Comparison of ENCODE assay signal across 9 cellular contexts in the genomic region with DNA sequence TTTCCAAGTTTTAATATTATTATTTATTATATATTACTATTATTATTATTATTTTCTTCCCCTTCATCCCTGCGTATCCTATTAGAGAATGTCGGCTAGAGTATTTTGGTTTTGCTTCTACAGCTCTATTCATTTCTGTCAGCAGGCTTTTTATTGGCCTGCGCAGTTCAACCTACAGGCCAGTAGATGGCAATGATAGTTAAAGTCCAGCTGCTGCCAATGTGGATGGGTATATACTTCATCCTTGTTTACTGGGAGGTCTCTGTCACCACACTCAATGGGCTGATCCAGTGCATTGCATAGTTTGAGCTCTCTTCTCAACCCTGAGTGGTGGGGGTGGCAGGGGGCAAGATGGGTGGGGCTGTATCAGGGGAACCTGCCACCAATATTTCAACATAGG.
DNase-seq lines count a peak whose midpoint lies in the region; ATAC-seq and TF ChIP-seq lines count a peak whose summit lies in the region.
"Had no signal": no experiment of that assay in that cellular context is flagged by ENCODE, and none has a peak within 500 bp of the region (broad histone marks: within the 10 kb centered on the region; RNA-seq: fewer than 3 reads in every experiment).

No MANE protein-coding gene starts in this region.

- H3K36me3 Mint-ChIP-seq in HFFc6 (ENCODE audit: low read depth) (no peaks in the 10 kb centered on the region), T-helper 17 cell (ENCODE audit: low read depth) (no peaks in the 10 kb centered on the region)

- H3K27ac Mint-ChIP-seq in HFFc6 (no peak overlapping the region), T-helper 17 cell (no peak overlapping the region)

- no peaks in the 10 kb centered on the region for H3K27me3 ChIP-seq in DOHH2 (ENCODE audit: control insufficient read depth, low read length)

- no peaks in the 10 kb centered on the region; the same call in 1 of the 2 replicates for H3K9me3 ChIP-seq in DOHH2 (ENCODE audit: control insufficient read depth, insufficient read depth, low read length)
- no peaks in the 10 kb centered on the region for H3K9me3 ChIP-seq in T-helper 17 cell (ENCODE audit: control insufficient read depth, low read length, poor library complexity, severe bottlenecking)
- H3K9me3 ChIP-seq: thoracic aorta had no signal

- H3K4me1 ChIP-seq in DOHH2 (ENCODE audit: control insufficient read depth, low read length): no peaks in the 10 kb centered on the region

- no peak overlapping the region for H3K4me2 ChIP-seq in DOHH2 (ENCODE audit: low read length)

- DNase-seq in HFFc6 (no peak), NCI-H69 (lab: John Stamatoyannopoulos, UW) (peak; percentile 62), fibroblast of pulmonary artery (ENCODE audit: low read depth) (peak; percentile 18), T-helper 17 cell (no peak), ureter (ENCODE audit: low spot score) (no peak)
- DNase-seq in effector CD8-positive, alpha-beta T cell (lab: John Stamatoyannopoulos, UW): no peak

- H3K4me1 Mint-ChIP-seq in HFFc6 (ENCODE audit: low read depth) (no peaks in the 10 kb centered on the region), T-helper 17 cell (no peaks in the 10 kb centered on the region)

- no peaks in the 10 kb centered on the region for H3F3A ChIP-seq in DOHH2 (ENCODE audit: control insufficient read depth, insufficient read depth)

- no peaks in the 10 kb centered on the region for H3K36me3 ChIP-seq in DOHH2 (ENCODE audit: control insufficient read depth, low read length)
- H3K36me3 ChIP-seq: thoracic aorta had no signal

- no peak for ATAC-seq in T-helper 17 cell
- ATAC-seq in HG03095 (IDR thresholded peaks at IDR 0.05; ENCODE audit: unreplicated experiment): no peak

- H3K27me3 Mint-ChIP-seq in HFFc6 (ENCODE audit: insufficient read depth): no peaks in the 10 kb centered on the region
- no peaks in the 10 kb centered on the region for H3K27me3 Mint-ChIP-seq in T-helper 17 cell

- H4K20me1 ChIP-seq in DOHH2 (ENCODE audit: control insufficient read depth, insufficient read depth, low read depth, low read length): no peaks in the 10 kb centered on the region

- H3K9me3 Mint-ChIP-seq in HFFc6: peaks cover 65% of the 10 kb centered on the region

- H3K27ac ChIP-seq in DOHH2 (ENCODE audit: low read depth, low read length): no peak overlapping the region
- H3K27ac ChIP-seq: thoracic aorta had no signal

- no peak overlapping the region for H3K4me3 ChIP-seq in DOHH2 (ENCODE audit: low read length)
- no peak overlapping the region for H3K4me3 ChIP-seq in fibroblast of pulmonary artery (replicated peaks; ENCODE audit: low read depth, low read length)
- H3K4me3 ChIP-seq: thoracic aorta had no signal

- TF ChIP-seq CTCF in DOHH2 (IDR thresholded peaks at IDR 0.05; ENCODE audit: low read depth, low read length, poor library complexity, severe bottlenecking) (peak; percentile 55), HFFc6 (IDR thresholded peaks at IDR 0.05) (peak; percentile 44; the same call in 1 of the 2 replicates), fibroblast of pulmonary artery (IDR thresholded peaks at IDR 0.05; ENCODE audit: low read length, missing control alignments) (peak; percentile 46)

- no peak overlapping the region for H3K4me3 Mint-ChIP-seq in HFFc6
- H3K4me3 Mint-ChIP-seq in T-helper 17 cell: no peak overlapping the region

- H3K79me2 ChIP-seq in DOHH2 (ENCODE audit: control insufficient read depth, low read length): no peaks in the 10 kb centered on the region

- H3K9me2 ChIP-seq in DOHH2 (replicated peaks; ENCODE audit: control insufficient read depth, low read length): no peaks in the 10 kb centered on the region

Comparison
In these comparisons a context has a peak if more than half of its experiments do, and no peak if none do; other contexts are left out.
1. DNase-seq: peak in NCI-H69 (single experiment) and fibroblast of pulmonary artery (single experiment); none in HFFc6 (single experiment), T-helper 17 cell (0 of 3), ureter (single experiment) and effector CD8-positive, alpha-beta T cell (single experiment).
2. Peak in every context shown above with its lines, with median percentiles within 50 percentile points of each other: CTCF ChIP-seq.